ENCODE assay signal across 8 cellular contexts in the genomic region with DNA sequence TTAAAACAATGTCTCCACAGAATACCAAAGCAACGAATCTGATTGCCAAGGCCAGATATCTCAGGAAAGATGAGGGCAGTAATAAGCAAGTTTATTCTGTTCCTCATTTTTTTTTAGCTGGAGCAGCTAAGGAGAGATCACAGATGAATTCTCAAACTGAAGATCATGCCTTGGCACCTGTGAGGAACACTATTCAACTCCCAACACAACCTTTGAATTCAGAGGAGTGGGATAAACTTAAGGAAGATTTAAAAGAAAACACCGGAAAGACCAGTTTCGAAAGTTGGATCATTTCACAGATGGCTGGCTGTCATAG. TPM values are rescaled to one million over a fixed set of nuclear protein-coding genes. Genes with fewer than 3 reads are reported as not detected.
A peak's percentile ranks its signal among the peaks of the same experiment; 100 is the strongest.
DNase-seq lines count a peak whose midpoint lies in the region; ATAC-seq, FAIRE-seq and TF ChIP-seq lines count a peak whose summit lies in the region.

No MANE protein-coding gene starts in this region.

- ATAC-seq in activated CD4-positive, alpha-beta T cell treated with anti-CD3 and anti-CD28 coated beads for 36 hours, result no peak
- no peak for ATAC-seq in activated T-helper 17 cell treated with anti-CD3 and anti-CD28 coated beads, Interleukin-2, amount 50 U/mL, for 72 hours (replicated peaks)
- no peak for ATAC-seq in GM21717 (IDR thresholded peaks at IDR 0.05; ENCODE audit: unreplicated experiment)

- H3K9me1 ChIP-seq in keratinocyte (ENCODE audit: control insufficient read depth, extremely low read depth, insufficient read depth, low read length), result no peaks in the 10 kb centered on the region

- POLR2A ChIA-PET in activated CD4-positive, alpha-beta T cell treated with anti-CD3 and anti-CD28 coated beads for 36 hours (lab: Charles Lee), result interaction anchor here (0.6 to 4.3 kb wide), 8 partner anchors 20 to 294 kb away, joined by 3 to 23 read pairs (median 6); partner anchors contain the start of genes FAM177A1 and NFKBIA

- no peak for TF ChIP-seq CTCF in keratinocyte (optimal IDR thresholded peaks at IDR 0.05 in 1 of 3, IDR thresholded peaks at IDR 0.05 in 1 of 3, conservative IDR thresholded peaks at IDR 0.05 in 1 of 3; ENCODE audit: extremely low read depth in 1 of 3, insufficient read depth in 2 of 3, low read length in 3 of 3)

- H2AFZ ChIP-seq in keratinocyte (ENCODE audit: control insufficient read depth, low read length), result peak overlapping the region; percentile 99

- H3K4me3 ChIP-seq in keratinocyte (ENCODE audit: control insufficient read depth in 2 of 3, extremely low read depth in 1 of 3, insufficient read depth in 2 of 3, low read depth in 1 of 3, low read length in 3 of 3), result peak overlapping the region; percentile 63 to 85 (median 82)
- peak overlapping the region; percentile 89 to 100 (median 97) for H3K4me3 ChIP-seq in subcutaneous abdominal adipose tissue (ENCODE audit: low read depth in 1 of 5, low read length in 5 of 5)

- H3K4me1 ChIP-seq in keratinocyte (ENCODE audit: control insufficient read depth, extremely low read depth, insufficient read depth, low read length), result peaks cover 13% of the 10 kb centered on the region
- H3K4me1 ChIP-seq in subcutaneous abdominal adipose tissue (ENCODE audit: control insufficient read depth in 5 of 5, insufficient read depth in 5 of 5, low read length in 5 of 5), result peaks cover 1 to 23% (median 20%) of the 10 kb centered on the region in 5 donors

- H3K27me3 ChIP-seq in keratinocyte (ENCODE audit: control insufficient read depth, extremely low read depth, insufficient read depth, low read length) (no peaks in the 10 kb centered on the region), subcutaneous abdominal adipose tissue (ENCODE audit: control insufficient read depth in 5 of 5, insufficient read depth in 4 of 5, low read length in 5 of 5) (no peaks in the 10 kb centered on the region)

- peak overlapping the region; percentile 90 for H3K4me2 ChIP-seq in keratinocyte (ENCODE audit: control insufficient read depth, extremely low read depth, insufficient read depth, low read depth, low read length)

- H3K27ac Mint-ChIP-seq in activated CD4-positive, alpha-beta T cell treated with anti-CD3 and anti-CD28 coated beads for 36 hours, result peak overlapping the region; percentile 99
- H3K27ac Mint-ChIP-seq in activated T-helper 17 cell treated with anti-CD3 and anti-CD28 coated beads, Interleukin-2, amount 50 U/mL, for 72 hours, result peak overlapping the region; percentile 100

- no peak for FAIRE-seq in keratinocyte (lab: Jason Lieb, UNC)

- H3K9me3 ChIP-seq in keratinocyte (ENCODE audit: control insufficient read depth, low read depth, low read length) (no peaks in the 10 kb centered on the region), subcutaneous abdominal adipose tissue (ENCODE audit: control insufficient read depth in 5 of 5, low read length in 5 of 5) (no peaks in the 10 kb centered on the region)

- no peak for DNase-seq in activated CD4-positive, alpha-beta T cell treated with anti-CD3 and anti-CD28 coated beads for 36 hours
- DNase-seq in activated CD4-positive, alpha-beta T cell treated with anti-CD3 and anti-CD28 coated beads, Interleukin-2, amount 50 U/mL, for 4 hours, result no peak
- DNase-seq in keratinocyte (ENCODE audit: low read depth, low spot score), result no peak
- no peak for DNase-seq in NCI-H524 (lab: John Stamatoyannopoulos, UW)
- no peak for DNase-seq in OCI-M2 (lab: John Stamatoyannopoulos, UW; ENCODE audit: unreplicated experiment)

- H3K9ac ChIP-seq in keratinocyte (ENCODE audit: control insufficient read depth, extremely low read depth, insufficient read depth, low read length) (peak overlapping the region; percentile 99), subcutaneous abdominal adipose tissue (ENCODE audit: low read length in 5 of 5) (peak overlapping the region in 4 of 5 donors; percentile 97 to 99 (median 98))

- H4K20me1 ChIP-seq in keratinocyte (ENCODE audit: control insufficient read depth, extremely low read depth, insufficient read depth, low read length), result no peaks in the 10 kb centered on the region

- no peaks in the 10 kb centered on the region for H3K36me3 ChIP-seq in keratinocyte (ENCODE audit: control insufficient read depth in 2 of 2, extremely low read depth in 1 of 2, insufficient read depth in 2 of 2, low read length in 2 of 2)
- peaks cover 0 to 10% (median 0%) of the 10 kb centered on the region in 5 donors for H3K36me3 ChIP-seq in subcutaneous abdominal adipose tissue (ENCODE audit: control insufficient read depth in 5 of 5, insufficient read depth in 5 of 5, low read length in 5 of 5)

- H3K4me1 Mint-ChIP-seq in activated CD4-positive, alpha-beta T cell treated with anti-CD3 and anti-CD28 coated beads for 36 hours, result peaks cover 66% of the 10 kb centered on the region
- H3K4me1 Mint-ChIP-seq in activated T-helper 17 cell treated with anti-CD3 and anti-CD28 coated beads, Interleukin-2, amount 50 U/mL, for 72 hours, result peaks cover 39% of the 10 kb centered on the region

- peak overlapping the region; percentile 99 for H3K27ac ChIP-seq in keratinocyte (ENCODE audit: control insufficient read depth, insufficient read depth, low read length)
- peak overlapping the region; percentile 98 for H3K27ac ChIP-seq in subcutaneous abdominal adipose tissue (ENCODE audit: low read depth, low read length)

- peak overlapping the region; percentile 87 for H3K4me3 Mint-ChIP-seq in activated CD4-positive, alpha-beta T cell treated with anti-CD3 and anti-CD28 coated beads for 36 hours
- peak overlapping the region; percentile 99 for H3K4me3 Mint-ChIP-seq in activated T-helper 17 cell treated with anti-CD3 and anti-CD28 coated beads, Interleukin-2, amount 50 U/mL, for 72 hours

- no peaks in the 10 kb centered on the region for H3K9me3 Mint-ChIP-seq in activated CD4-positive, alpha-beta T cell treated with anti-CD3 and anti-CD28 coated beads for 36 hours (ENCODE audit: low read depth)
- no peaks in the 10 kb centered on the region for H3K9me3 Mint-ChIP-seq in activated T-helper 17 cell treated with anti-CD3 and anti-CD28 coated beads, Interleukin-2, amount 50 U/mL, for 72 hours

- H3K79me2 ChIP-seq in keratinocyte (ENCODE audit: control insufficient read depth, insufficient read depth, low read length), result peaks cover 29% of the 10 kb centered on the region

- dilution Hi-C loops in keratinocyte (cut with MboI; ENCODE audit: extremely low pct_ligation_motif_present, low sequenced_read_pairs), result no loop called here

- intact Hi-C loops in activated CD4-positive, alpha-beta T cell treated with anti-CD3 and anti-CD28 coated beads for 36 hours (cut with DNase I, micrococcal nuclease), result loop anchor here (2.0 to 5.0 kb wide), 6 partner anchors 77 to 704 kb away; partner anchors contain the start of genes BRMS1L (in 1 of the 2), EAPP (in 1 of the 2), FAM177A1 (in 1 of the 2) and RALGAPA1 (in 1 of the 2)

- CTCF ChIA-PET in activated CD4-positive, alpha-beta T cell treated with anti-CD3 and anti-CD28 coated beads for 36 hours (lab: Charles Lee), result interaction anchor here (1.0 to 2.1 kb wide), 5 partner anchors 10 to 299 kb away, joined by 3 to 6 read pairs (median 4); partner anchors contain the start of gene SRP54

- peaks cover 33% of the 10 kb centered on the region for H3K36me3 Mint-ChIP-seq in activated CD4-positive, alpha-beta T cell treated with anti-CD3 and anti-CD28 coated beads for 36 hours (ENCODE audit: low read depth)
- peaks cover 96% of the 10 kb centered on the region for H3K36me3 Mint-ChIP-seq in activated T-helper 17 cell treated with anti-CD3 and anti-CD28 coated beads, Interleukin-2, amount 50 U/mL, for 72 hours (ENCODE audit: low read depth)

- H3K27me3 Mint-ChIP-seq in activated CD4-positive, alpha-beta T cell treated with anti-CD3 and anti-CD28 coated beads for 36 hours, result no peaks in the 10 kb centered on the region
- no peaks in the 10 kb centered on the region for H3K27me3 Mint-ChIP-seq in activated T-helper 17 cell treated with anti-CD3 and anti-CD28 coated beads, Interleukin-2, amount 50 U/mL, for 72 hours

RNA-seq across cellular contexts. Expression of gene PRORP, which starts 1.0 kb away (rescaled TPM):
- total RNA-seq in activated CD4-positive, alpha-beta T cell treated with anti-CD3 and anti-CD28 coated beads for 36 hours, result 10 to 100 TPM; 37.3 to 51.1 TPM
- total RNA-seq in activated T-helper 17 cell treated with anti-CD3 and anti-CD28 coated beads, Interleukin-2, amount 50 U/mL, for 72 hours, result 10 to 100 TPM; 40.3 to 52.9 TPM
- 46.6 to 51.9 TPM (median 48.2 TPM) in 3 replicates for polyA plus RNA-seq in keratinocyte
- 6.8 TPM for polyA plus RNA-seq in keratinocyte (2011; ENCODE audit: low read depth)
- 36.4 and 51.2 TPM in 2 replicates for polyA plus RNA-seq in keratinocyte (2011; cell fraction: cytosol; rRNA removed)
- 77.0 and 79.3 TPM in 2 replicates for polyA plus RNA-seq in keratinocyte (2011; cell fraction: nucleus; rRNA removed)
- 24.3 and 35.2 TPM in 2 replicates for polyA plus RNA-seq in keratinocyte (2012; ENCODE audit: low replicate concordance)
- 38.7 to 76.9 TPM (median 57.4 TPM) in 3 replicates for polyA minus RNA-seq in keratinocyte
- 18.6 TPM for polyA minus RNA-seq in keratinocyte (2011; cell fraction: cytosol; rRNA and poly(A)+ RNA removed)
- polyA minus RNA-seq in keratinocyte (2011; cell fraction: nucleus; rRNA and poly(A)+ RNA removed), result 34.6 and 62.8 TPM in 2 replicates

RNA-seq across cellular contexts. Expression of gene PPP2R3C, which starts 1.6 kb away (rescaled TPM):
- 10 to 100 TPM; 43.8 to 53.5 TPM for total RNA-seq in activated CD4-positive, alpha-beta T cell treated with anti-CD3 and anti-CD28 coated beads for 36 hours
- total RNA-seq in activated T-helper 17 cell treated with anti-CD3 and anti-CD28 coated beads, Interleukin-2, amount 50 U/mL, for 72 hours, result 10 to 100 TPM; 50.4 to 64.9 TPM
- 4.2 to 9.8 TPM (median 7.7 TPM) in 3 replicates for polyA plus RNA-seq in keratinocyte
- 11.2 TPM for polyA plus RNA-seq in keratinocyte (2011; ENCODE audit: low read depth)
- polyA plus RNA-seq in keratinocyte (2011; cell fraction: cytosol; rRNA removed), result 4.0 and 8.7 TPM in 2 replicates
- 3.8 and 4.9 TPM in 2 replicates for polyA plus RNA-seq in keratinocyte (2011; cell fraction: nucleus; rRNA removed)
- 9.1 and 11.9 TPM in 2 replicates for polyA plus RNA-seq in keratinocyte (2012; ENCODE audit: low replicate concordance)
- polyA minus RNA-seq in keratinocyte, result 1.6 to 5.1 TPM (median 2.9 TPM) in 3 replicates
- 3.6 TPM for polyA minus RNA-seq in keratinocyte (2011; cell fraction: cytosol; rRNA and poly(A)+ RNA removed)
- polyA minus RNA-seq in keratinocyte (2011; cell fraction: nucleus; rRNA and poly(A)+ RNA removed), result 2.7 and 3.9 TPM in 2 replicates
